In the genomic region with DNA sequence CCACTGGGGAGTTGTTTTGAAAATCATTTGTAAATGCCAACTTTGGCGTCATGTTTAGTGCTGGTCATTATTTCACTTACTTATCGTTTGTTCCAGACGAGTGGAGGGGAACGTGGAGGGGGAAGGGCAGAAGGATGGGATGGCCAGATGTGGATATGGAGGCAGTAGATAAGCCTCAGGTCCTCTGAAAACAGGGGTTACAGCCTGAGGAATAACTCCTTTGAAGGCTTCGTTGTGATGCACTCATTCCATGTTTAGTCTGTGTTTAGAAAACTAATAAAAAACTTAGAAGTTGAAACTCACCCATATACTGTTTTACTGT, we compare ENCODE assay signal across 8 cellular contexts. TPM values are rescaled to one million over a fixed set of nuclear protein-coding genes. Genes with fewer than 3 reads are reported as not detected.
A peak's percentile ranks its signal among the peaks of the same experiment; 100 is the strongest.
DNase-seq lines count a peak whose midpoint lies in the region; ATAC-seq lines count a peak whose summit lies in the region.

No MANE protein-coding gene starts in this region.

- no peaks in the 10 kb centered on the region for H3K9me3 Mint-ChIP-seq in central memory CD8-positive, alpha-beta T cell

- H3K36me3 Mint-ChIP-seq in central memory CD8-positive, alpha-beta T cell (ENCODE audit: insufficient read depth): peaks cover 9% of the 10 kb centered on the region

- peak overlapping the region; percentile 85 for H3K27ac ChIP-seq in mesodermal cell (ENCODE audit: low read depth, low read length, severe bottlenecking)

- WGBS in mesodermal cell (ENCODE audit: insufficient coverage in 2 of 2), 2 experiments: 0 to 3% methylated on average over 3 to 4 of the region's 5 CpGs

- in situ Hi-C loops in G401 (cut with HindIII; ENCODE audit: low sequenced_read_pairs): no loop called here

- no peaks in the 10 kb centered on the region for H3K27me3 Mint-ChIP-seq in central memory CD8-positive, alpha-beta T cell

- peaks cover 40% of the 10 kb centered on the region for H3K4me1 Mint-ChIP-seq in central memory CD8-positive, alpha-beta T cell

- DNase-seq in G401 (ENCODE audit: low spot score) (peak; percentile 36), NCI-H460 (ENCODE audit: extremely low read depth, low read depth) (peak; percentile 5)
- DNase-seq in central memory CD8-positive, alpha-beta T cell (ENCODE audit: low spot score in 2 of 2): no peak
- no peak for DNase-seq in stimulated activated CD4-positive, alpha-beta T cell treated with anti-CD3 and anti-CD28 coated beads, Interleukin-2, amount 100 ng/mL, for 48 hours
- no peak for DNase-seq in central memory CD4-positive, alpha-beta T cell

- peak overlapping the region; percentile 88 for H3K27ac Mint-ChIP-seq in central memory CD8-positive, alpha-beta T cell (ENCODE audit: low read depth)

- no peaks in the 10 kb centered on the region for H3K9me3 ChIP-seq in mesodermal cell (ENCODE audit: control insufficient read depth, low read length)

- no peak for ATAC-seq in central memory CD8-positive, alpha-beta T cell (replicated peaks; ENCODE audit: extremely low read depth, poor library complexity, severe bottlenecking)
- ATAC-seq in HG03432 (IDR thresholded peaks at IDR 0.05; ENCODE audit: unreplicated experiment): no peak
- no peak for ATAC-seq in esophagus mucosa

- peaks cover 40% of the 10 kb centered on the region for H3K36me3 ChIP-seq in mesodermal cell (ENCODE audit: control insufficient read depth, insufficient read depth, low read length)

- no peaks in the 10 kb centered on the region for H3K4me1 ChIP-seq in mesodermal cell (ENCODE audit: control insufficient read depth, insufficient read depth, low read length, poor library complexity, severe bottlenecking)

- peak overlapping the region; percentile 93 for H3K4me3 ChIP-seq in mesodermal cell (ENCODE audit: extremely low read depth, insufficient read depth, low read length, poor library complexity, severe bottlenecking)

- peak overlapping the region; percentile 96 for H3K4me3 Mint-ChIP-seq in central memory CD8-positive, alpha-beta T cell

RNA-seq across cellular contexts. Expression of gene MOB1B, which starts 1.1 kb away (rescaled TPM):
- 11.0 and 13.5 TPM in 2 replicates for total RNA-seq in G401 (2014; rRNA removed; shearing (Covaris generic))
- 7.0 and 9.2 TPM in 2 replicates for total RNA-seq in NCI-H460 (2014; rRNA removed; shearing (Covaris generic))
- polyA plus RNA-seq in NCI-H460 (2014; cell fraction: nucleus; rRNA removed): 3.7 and 11.1 TPM in 2 replicates
- 26.5 TPM for polyA plus RNA-seq in mesodermal cell (2013, experiment 1 of 2)
- polyA plus RNA-seq in mesodermal cell (2013, experiment 2 of 2): 25.2 TPM
- total RNA-seq in esophagus mucosa: 12.9 TPM

Comparison
In these comparisons a context has a peak if more than half of its experiments do, and no peak if none do; other contexts are left out.
1. DNase-seq: peak in G401 (single experiment) and NCI-H460 (single experiment); none in central memory CD8-positive, alpha-beta T cell (0 of 2), stimulated activated CD4-positive, alpha-beta T cell treated with anti-CD3 and anti-CD28 coated beads, Interleukin-2, amount 100 ng/mL, for 48 hours (0 of 2) and central memory CD4-positive, alpha-beta T cell (single experiment).